Comparison of ENCODE assay signal across 9 cellular contexts in the genomic region with DNA sequence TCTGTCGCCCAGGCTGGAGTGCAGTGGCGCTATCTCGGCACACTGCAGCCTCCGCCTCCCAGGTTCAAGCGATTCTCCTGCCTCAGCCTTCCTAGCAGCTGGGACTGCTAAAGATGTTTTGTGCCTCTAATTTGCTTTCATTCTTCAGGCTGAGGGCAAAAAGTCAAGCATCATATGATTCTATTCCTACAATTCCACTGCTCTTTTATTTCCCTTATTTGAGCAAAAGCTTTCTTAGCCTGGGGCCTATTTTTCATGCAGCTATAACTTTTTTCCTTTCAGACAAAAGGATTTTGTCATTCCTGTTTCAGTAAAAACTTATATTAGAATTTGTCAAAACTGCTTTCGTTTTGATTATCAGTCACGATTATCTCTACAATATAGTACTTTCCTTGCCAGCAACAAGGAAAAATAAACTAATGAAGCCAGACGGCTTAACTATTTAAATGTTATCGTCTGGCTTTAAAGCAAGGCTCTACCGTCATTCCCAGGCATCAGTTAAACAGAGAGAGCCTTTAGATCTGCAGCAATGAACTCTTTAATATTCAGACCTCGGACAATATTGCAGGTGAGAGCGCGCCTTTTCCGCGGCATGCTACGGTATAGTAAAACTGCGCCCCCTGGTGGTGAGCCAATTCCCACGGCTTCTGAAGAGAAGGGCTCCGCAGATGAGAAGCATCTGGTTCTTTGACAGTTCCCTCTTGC. TPM values are rescaled to one million over a fixed set of nuclear protein-coding genes. Genes with fewer than 3 reads are reported as not detected.
DNase-seq lines count a peak whose midpoint lies in the region; ATAC-seq, FAIRE-seq and TF ChIP-seq lines count a peak whose summit lies in the region.
"Had no signal": no experiment of that assay in that cellular context is flagged by ENCODE, and none has a peak within 500 bp of the region (broad histone marks: within the 10 kb centered on the region; RNA-seq: fewer than 3 reads in every experiment).

No MANE protein-coding gene starts in this region.

- POLR2A ChIA-PET in CD4-positive, alpha-beta T cell (lab: Charles Lee): interaction anchor here (0.5 to 3.6 kb wide), 4 partner anchors 10 to 96 kb away, joined by 3 to 14 read pairs (median 5); no protein-coding TSS in a partner anchor
- POLR2A ChIA-PET in endothelial cell of umbilical vein (lab: Charles Lee): no interaction called here

- H3K4me2 ChIP-seq in endothelial cell of umbilical vein (ENCODE audit: insufficient read depth, low read length): peak overlapping the region; percentile 89

- no peaks in the 10 kb centered on the region for H3K36me3 Mint-ChIP-seq in CD4-positive, alpha-beta T cell (ENCODE audit: low read depth)
- peaks cover 1% of the 10 kb centered on the region for H3K36me3 Mint-ChIP-seq in activated CD8-positive, alpha-beta memory T cell treated with anti-CD3 and anti-CD28 coated beads, Interleukin-2, amount 10 ng/mL, durations not matched to agents 7 days and 5 days

- H2AFZ ChIP-seq in endothelial cell of umbilical vein (ENCODE audit: low read depth, low read length): peak overlapping the region; percentile 45

- no peaks in the 10 kb centered on the region for H3K36me3 ChIP-seq in endothelial cell of umbilical vein (ENCODE audit: control insufficient read depth in 2 of 2, extremely low read depth in 1 of 2, insufficient read depth in 2 of 2, low read length in 2 of 2)
- no peaks in the 10 kb centered on the region for H3K36me3 ChIP-seq in mucosa of stomach (ENCODE audit: control insufficient read depth, insufficient read depth, low read length)

- H3K27ac Mint-ChIP-seq in CD4-positive, alpha-beta T cell: peak overlapping the region; percentile 57
- no peak overlapping the region for H3K27ac Mint-ChIP-seq in activated CD8-positive, alpha-beta memory T cell treated with anti-CD3 and anti-CD28 coated beads, Interleukin-2, amount 10 ng/mL, durations not matched to agents 7 days and 5 days

- intact Hi-C loops in CD4-positive, alpha-beta T cell (cut with DNase I, micrococcal nuclease): loop anchor here (1.0 to 10.0 kb wide), 9 partner anchors 96 to 1792 kb away; a partner anchor contains a TSS
- intact Hi-C loops in endothelial cell of umbilical vein (cut with micrococcal nuclease): loop anchor here (1.0 to 10.0 kb wide), 4 partner anchors 96 to 792 kb away; no protein-coding TSS in a partner anchor

- TF ChIP-seq POLR2A in endothelial cell of umbilical vein (IDR thresholded peaks at IDR 0.05; ENCODE audit: low read depth, low read length): no peak

- peak; percentile 91 for TF ChIP-seq CTCF in CD4-positive, alpha-beta T cell (IDR thresholded peaks at IDR 0.05)
- TF ChIP-seq CTCF in endothelial cell of umbilical vein (IDR thresholded peaks at IDR 0.05; ENCODE audit: extremely low read depth in 1 of 2, insufficient read depth in 1 of 2, low read depth in 1 of 2, low read length in 2 of 2): peak; percentile 85 to 92

- peak overlapping the region; percentile 87 for H3K4me3 Mint-ChIP-seq in CD4-positive, alpha-beta T cell
- H3K4me3 Mint-ChIP-seq in activated CD8-positive, alpha-beta memory T cell treated with anti-CD3 and anti-CD28 coated beads, Interleukin-2, amount 10 ng/mL, durations not matched to agents 7 days and 5 days: peak overlapping the region; percentile 73

- H3K4me3 ChIP-seq in endothelial cell of umbilical vein (replicated peaks in 1 of 3; ENCODE audit: insufficient read depth in 1 of 3, low read depth in 1 of 3, low read length in 3 of 3) (peak overlapping the region in 2 of 3 experiments; percentile 17 to 67), mucosa of stomach (ENCODE audit: low read length) (peak overlapping the region; percentile 40)

- H4K20me1 ChIP-seq in endothelial cell of umbilical vein (replicated peaks; ENCODE audit: control insufficient read depth, extremely low read depth, insufficient read depth, low read length): no peaks in the 10 kb centered on the region

- H3K27ac ChIP-seq in CD4-positive, alpha-beta T cell (ENCODE audit: low read depth, low read length): no peak overlapping the region
- H3K27ac ChIP-seq in endothelial cell of umbilical vein (ENCODE audit: insufficient read depth, low read depth, low read length): no peak overlapping the region

- CTCF ChIA-PET in CD4-positive, alpha-beta T cell (lab: Charles Lee): interaction anchor here (0.6 to 4.3 kb wide), 4 partner anchors 10 to 117 kb away, joined by 3 to 34 read pairs (median 4); a partner anchor contains a TSS
- CTCF ChIA-PET in activated CD8-positive, alpha-beta memory T cell treated with anti-CD3 and anti-CD28 coated beads, Interleukin-2, amount 10 ng/mL, durations not matched to agents 7 days and 5 days (lab: Charles Lee): interaction anchor here (0.7 to 7.3 kb wide), 14 partner anchors 10 to 789 kb away, joined by 3 to 93 read pairs (median 4); no protein-coding TSS in a partner anchor
- CTCF ChIA-PET in endothelial cell of umbilical vein (lab: Charles Lee): interaction anchor here (0.6 to 8.0 kb wide), 16 partner anchors 8 to 1201 kb away, joined by 3 to 189 read pairs (median 4); no protein-coding TSS in a partner anchor

- DNase-seq in CD4-positive, alpha-beta T cell: peak; percentile 78 to 93 (median 88)
- DNase-seq in HuH-7 (ENCODE audit: low spot score): peak; percentile 71
- peak; percentile 81 for DNase-seq in NOMO-1 treated with DMSO at 0.1 percent for 48 hours (lab: John Stamatoyannopoulos, UW; ENCODE audit: unreplicated experiment)
- peak; percentile 91 for DNase-seq in activated CD8-positive, alpha-beta memory T cell treated with anti-CD3 and anti-CD28 coated beads, Interleukin-2, amount 10 ng/mL, durations not matched to agents 7 days and 5 days
- DNase-seq in endothelial cell of umbilical vein (ENCODE audit: low read depth, low spot score): peak; percentile 72
- peak; percentile 85 to 93 for DNase-seq in stimulated activated CD8-positive, alpha-beta memory T cell treated with anti-CD3 and anti-CD28 coated beads, Interleukin-4, amount 100 ng/mL, for 1 hour (ENCODE audit: low read depth in 2 of 2, low spot score in 1 of 2)

- no peaks in the 10 kb centered on the region for H3K9me3 Mint-ChIP-seq in CD4-positive, alpha-beta T cell
- no peaks in the 10 kb centered on the region for H3K9me3 Mint-ChIP-seq in activated CD8-positive, alpha-beta memory T cell treated with anti-CD3 and anti-CD28 coated beads, Interleukin-2, amount 10 ng/mL, durations not matched to agents 7 days and 5 days (ENCODE audit: low read depth)

- H3K4me1 Mint-ChIP-seq in CD4-positive, alpha-beta T cell (ENCODE audit: low read depth): peaks cover 32% of the 10 kb centered on the region
- H3K4me1 Mint-ChIP-seq in activated CD8-positive, alpha-beta memory T cell treated with anti-CD3 and anti-CD28 coated beads, Interleukin-2, amount 10 ng/mL, durations not matched to agents 7 days and 5 days: peaks cover 33% of the 10 kb centered on the region

- no peaks in the 10 kb centered on the region for H3K9me1 ChIP-seq in endothelial cell of umbilical vein (replicated peaks; ENCODE audit: control insufficient read depth, extremely low read depth, insufficient read depth, low read length)

- H3K9me3 ChIP-seq in CD4-positive, alpha-beta T cell (ENCODE audit: control insufficient read depth, low read length): no peaks in the 10 kb centered on the region
- no peaks in the 10 kb centered on the region for H3K9me3 ChIP-seq in endothelial cell of umbilical vein (replicated peaks; ENCODE audit: control insufficient read depth, insufficient read depth, low read length)
- no peaks in the 10 kb centered on the region for H3K9me3 ChIP-seq in mucosa of stomach (ENCODE audit: control insufficient read depth, low read length)

- H3K27me3 Mint-ChIP-seq in CD4-positive, alpha-beta T cell: peaks cover 8% of the 10 kb centered on the region
- H3K27me3 Mint-ChIP-seq in activated CD8-positive, alpha-beta memory T cell treated with anti-CD3 and anti-CD28 coated beads, Interleukin-2, amount 10 ng/mL, durations not matched to agents 7 days and 5 days: peaks cover 17% of the 10 kb centered on the region

- peak; percentile 100 for FAIRE-seq in endothelial cell of umbilical vein (lab: Jason Lieb, UNC)
- FAIRE-seq: TTC549 had no signal

- BruUV-seq in endothelial cell of umbilical vein (replicated peaks; lab: Mats Ljungman, UMichigan): no TSS peak

- H3K79me2 ChIP-seq in endothelial cell of umbilical vein (ENCODE audit: control insufficient read depth, insufficient read depth, low read length): no peaks in the 10 kb centered on the region

- peaks cover 9% of the 10 kb centered on the region for H3K27me3 ChIP-seq in CD4-positive, alpha-beta T cell (ENCODE audit: control insufficient read depth, insufficient read depth, low read length)
- H3K27me3 ChIP-seq in endothelial cell of umbilical vein (ENCODE audit: control insufficient read depth in 2 of 2, insufficient read depth in 2 of 2, low read length in 2 of 2): no peaks in the 10 kb centered on the region
- peaks cover 6% of the 10 kb centered on the region for H3K27me3 ChIP-seq in mucosa of stomach (ENCODE audit: control insufficient read depth, insufficient read depth, low read length)

- H3K9ac ChIP-seq in endothelial cell of umbilical vein (replicated peaks; ENCODE audit: extremely low read depth, insufficient read depth, low read length): no peak overlapping the region
- H3K9ac ChIP-seq in mucosa of stomach (ENCODE audit: low read length): no peak overlapping the region

- peak; percentile 44 for ATAC-seq in CD4-positive, alpha-beta T cell (ENCODE audit: poor library complexity)
- ATAC-seq in GM19467 (IDR thresholded peaks at IDR 0.05; ENCODE audit: unreplicated experiment): peak; percentile 47
- ATAC-seq in activated CD8-positive, alpha-beta memory T cell treated with anti-CD3 and anti-CD28 coated beads, Interleukin-2, amount 10 ng/mL, durations not matched to agents 7 days and 5 days: peak; percentile 30

- dilution Hi-C loops in endothelial cell of umbilical vein (cut with MboI; ENCODE audit: extremely low pct_ligation_motif_present, low sequenced_read_pairs): no loop called here

- H3K4me1 ChIP-seq in endothelial cell of umbilical vein (ENCODE audit: control insufficient read depth, extremely low read depth, insufficient read depth, low read length) (peaks cover 14% of the 10 kb centered on the region), mucosa of stomach (ENCODE audit: control insufficient read depth, insufficient read depth, low read length) (peaks cover 28% of the 10 kb centered on the region)

RNA-seq across cellular contexts. Expression of a gene that starts 1.4 kb away (rescaled TPM):
- total RNA-seq in CD4-positive, alpha-beta T cell: 1 to 10 TPM; 1.6 to 1.7 TPM
- 1 to 10 TPM; 7.8 to 8.0 TPM for total RNA-seq in activated CD8-positive, alpha-beta memory T cell treated with anti-CD3 and anti-CD28 coated beads, Interleukin-2, amount 10 ng/mL, durations not matched to agents 7 days and 5 days
- total RNA-seq in endothelial cell of umbilical vein: 4.1 and 4.9 TPM in 2 replicates
- polyA plus RNA-seq in endothelial cell of umbilical vein: 0.86 and 1.2 TPM in 2 replicates
- 0.51 and 0.58 TPM in 2 replicates for polyA plus RNA-seq in endothelial cell of umbilical vein (2011; cell fraction: cytosol; rRNA removed)
- 3.4 and 4.0 TPM in 2 replicates for polyA plus RNA-seq in endothelial cell of umbilical vein (2011; cell fraction: nucleus; rRNA removed)
- polyA plus RNA-seq in endothelial cell of umbilical vein (2012): 0.65 and 1.0 TPM in 2 replicates
- polyA minus RNA-seq in endothelial cell of umbilical vein: 3.5 and 4.4 TPM in 2 replicates
- polyA minus RNA-seq in endothelial cell of umbilical vein (2011; cell fraction: cytosol; rRNA and poly(A)+ RNA removed): 22.6 TPM
- 14.5 and 18.8 TPM in 2 replicates for polyA minus RNA-seq in endothelial cell of umbilical vein (2011; cell fraction: nucleus; rRNA and poly(A)+ RNA removed)
